In genomic region chr13:30735025-30735967, GRCh38 we compare ENCODE assay signal across 8 cellular contexts. TPM values are rescaled to one million over a fixed set of nuclear protein-coding genes. Genes with fewer than 3 reads are reported as not detected.
DNase-seq lines count a peak whose midpoint lies in the region; ATAC-seq, FAIRE-seq and TF ChIP-seq lines count a peak whose summit lies in the region.

TSS of gene ALOX5AP (plus strand) at chr13:30735543. CDS start at chr13:30735606, 63 bp downstream.

- H3K9me3 Mint-ChIP-seq in activated naive CD8-positive, alpha-beta T cell (ENCODE audit: low read depth), result no peaks in the 10 kb centered on the region
- H3K9me3 Mint-ChIP-seq in naive thymus-derived CD8-positive, alpha-beta T cell, result no peaks in the 10 kb centered on the region
- H3K9me3 Mint-ChIP-seq in osteocyte (ENCODE audit: unreplicated experiment), result no peaks in the 10 kb centered on the region

- H3K4me3 ChIP-seq in MM.1S (ENCODE audit: low read length), result no peak within 1 kb of the TSS

- H3K36me3 Mint-ChIP-seq in activated naive CD8-positive, alpha-beta T cell, result peaks cover 2% of the 10 kb centered on the region
- H3K36me3 Mint-ChIP-seq in naive thymus-derived CD8-positive, alpha-beta T cell, result no peaks in the 10 kb centered on the region
- H3K36me3 Mint-ChIP-seq in osteocyte (ENCODE audit: unreplicated experiment), result no peaks in the 10 kb centered on the region

- H3K4me1 ChIP-seq in MM.1S (ENCODE audit: low read length), result peaks cover 40% of the 10 kb centered on the region

- POLR2A ChIA-PET in naive thymus-derived CD8-positive, alpha-beta T cell (lab: Charles Lee), result interaction anchor here (0.7 to 1.3 kb wide), 2 partner anchors 40 to 118 kb away, joined by 3 to 4 read pairs; partner anchors contain the start of gene USPL1

- peaks cover 4% of the 10 kb centered on the region; the same call in 1 of the 2 replicates for H3F3A ChIP-seq in MM.1S (ENCODE audit: insufficient read depth, low read length)

- peak; percentile 28 for DNase-seq in GM18507 (ENCODE audit: extremely low spot score, insufficient read length, low read depth)
- DNase-seq in MM.1S, result peak; percentile 36
- DNase-seq in naive thymus-derived CD8-positive, alpha-beta T cell, result peak in 7 of 10 donors; percentile 10 to 53 (median 32)
- DNase-seq in C1 segment of cervical spinal cord (lab: John Stamatoyannopoulos, UW), result no peak
- no peak for DNase-seq in osteocyte (ENCODE audit: extremely low spot score, unreplicated experiment)
- no peak for DNase-seq in NCI-H1436 (lab: John Stamatoyannopoulos, UW)

- H3K27me3 ChIP-seq in MM.1S (replicated peaks; ENCODE audit: insufficient read depth, low read length), result no peaks in the 10 kb centered on the region

- H3K4me3 Mint-ChIP-seq in activated naive CD8-positive, alpha-beta T cell, result peak within 1 kb of the TSS; percentile 93
- peak within 1 kb of the TSS; percentile 86 to 98 (median 96) for H3K4me3 Mint-ChIP-seq in naive thymus-derived CD8-positive, alpha-beta T cell
- no peak within 1 kb of the TSS for H3K4me3 Mint-ChIP-seq in osteocyte (ENCODE audit: unreplicated experiment)

- no peaks in the 10 kb centered on the region for H3K9me3 ChIP-seq in MM.1S (replicated peaks; ENCODE audit: insufficient read depth, low read length)

- FAIRE-seq in GM18507 (lab: Jason Lieb, UNC), result peak; percentile 93

- no peaks in the 10 kb centered on the region for H3K9me2 ChIP-seq in MM.1S (replicated peaks; ENCODE audit: insufficient read depth, low read length)

- peak within 1 kb of the TSS; percentile 25; the same call in 1 of the 2 replicates for H3K27ac ChIP-seq in MM.1S (ENCODE audit: low read length)

- H3K27ac Mint-ChIP-seq in activated naive CD8-positive, alpha-beta T cell, result peak within 1 kb of the TSS; percentile 95
- peak within 1 kb of the TSS; percentile 66 to 98 (median 96) for H3K27ac Mint-ChIP-seq in naive thymus-derived CD8-positive, alpha-beta T cell
- H3K27ac Mint-ChIP-seq in osteocyte (ENCODE audit: unreplicated experiment), result no peak within 1 kb of the TSS

- H3K9ac ChIP-seq in MM.1S (ENCODE audit: low read length), result no peak within 1 kb of the TSS

- H4K20me1 ChIP-seq in MM.1S (ENCODE audit: insufficient read depth, low read length), result no peaks in the 10 kb centered on the region

- no peak within 1 kb of the TSS for H2AFZ ChIP-seq in MM.1S (ENCODE audit: low read length)

- ATAC-seq in GM21786 (IDR thresholded peaks at IDR 0.05; ENCODE audit: unreplicated experiment), result peak; percentile 79
- ATAC-seq in naive thymus-derived CD8-positive, alpha-beta T cell, result peak; percentile 79 to 82

- TF ChIP-seq CTCF in MM.1S (IDR thresholded peaks at IDR 0.05; ENCODE audit: low read length) (no peak), osteocyte (IDR thresholded peaks at IDR 0.05) (no peak)

- H3K36me3 ChIP-seq in MM.1S (replicated peaks; ENCODE audit: insufficient read depth, low read length), result no peaks in the 10 kb centered on the region

- H3K79me2 ChIP-seq in MM.1S (ENCODE audit: low read length), result no peaks in the 10 kb centered on the region

- no peaks in the 10 kb centered on the region for H3K27me3 Mint-ChIP-seq in activated naive CD8-positive, alpha-beta T cell
- H3K27me3 Mint-ChIP-seq in naive thymus-derived CD8-positive, alpha-beta T cell, result no peaks in the 10 kb centered on the region
- peaks cover 13% of the 10 kb centered on the region for H3K27me3 Mint-ChIP-seq in osteocyte (ENCODE audit: unreplicated experiment)

- peaks cover 66% of the 10 kb centered on the region for H3K4me1 Mint-ChIP-seq in activated naive CD8-positive, alpha-beta T cell (ENCODE audit: low read depth)
- peaks cover 24 to 71% (median 62%) of the 10 kb centered on the region in 4 donors for H3K4me1 Mint-ChIP-seq in naive thymus-derived CD8-positive, alpha-beta T cell
- peaks cover 13% of the 10 kb centered on the region for H3K4me1 Mint-ChIP-seq in osteocyte (ENCODE audit: unreplicated experiment)

- peak within 1 kb of the TSS; percentile 47 for H3K4me2 ChIP-seq in MM.1S (ENCODE audit: low read depth, low read length)

RNA-seq across cellular contexts. Expression of gene ALOX5AP, which starts in this region (rescaled TPM):
- total RNA-seq in naive thymus-derived CD8-positive, alpha-beta T cell, result 10 to 100 TPM; 13.6 to 16.3 TPM
- 100 to 1,000 TPM; 137 to 235 (median 142) TPM for polyA plus RNA-seq in naive thymus-derived CD8-positive, alpha-beta T cell
- not detected in 2 replicates for total RNA-seq in osteocyte

Comparison
In these comparisons a context has a peak if more than half of its experiments do, and no peak if none do; other contexts are left out.
1. RNA of gene ALOX5AP (total RNA-seq): 13.6 to 16.3 TPM in naive thymus-derived CD8-positive, alpha-beta T cell; not detected in osteocyte; every median in the first group is over 10 times any median in the second.
2. DNase-seq: peak in GM18507 (single experiment), MM.1S (single experiment) and naive thymus-derived CD8-positive, alpha-beta T cell (7 of 10); none in C1 segment of cervical spinal cord (0 of 14), osteocyte (single experiment) and NCI-H1436 (single experiment).